ENCODE assay signal across 1 cellular context in the genomic region with DNA sequence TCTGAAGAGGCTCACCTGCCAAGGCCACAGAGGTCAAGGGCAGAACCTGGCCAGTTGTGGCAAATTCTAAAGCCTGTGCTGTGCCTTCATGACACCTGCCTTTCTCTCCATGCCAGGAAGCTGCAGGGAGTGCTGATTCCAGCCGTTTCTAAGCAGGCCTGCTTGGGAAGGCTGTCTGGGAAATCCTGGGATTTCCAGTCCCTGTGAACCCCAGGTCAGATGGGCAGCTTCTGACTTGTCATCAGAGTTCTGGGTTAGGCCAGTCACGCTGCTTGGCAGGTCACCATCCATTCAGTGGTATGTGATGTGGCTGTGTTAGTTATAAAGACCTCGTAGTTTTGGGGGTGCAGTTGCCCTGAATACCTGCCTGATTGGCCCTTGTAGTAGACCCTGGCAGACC.
TF ChIP-seq lines count a peak whose summit lies in the region.

No MANE protein-coding gene starts in this region.

TF ChIP-seq in neural cell, 6 proteins besides CTCF, POLR2A, EP300 and RAD21 (continued from another document):
- TF ChIP-seq, protein P1, sequence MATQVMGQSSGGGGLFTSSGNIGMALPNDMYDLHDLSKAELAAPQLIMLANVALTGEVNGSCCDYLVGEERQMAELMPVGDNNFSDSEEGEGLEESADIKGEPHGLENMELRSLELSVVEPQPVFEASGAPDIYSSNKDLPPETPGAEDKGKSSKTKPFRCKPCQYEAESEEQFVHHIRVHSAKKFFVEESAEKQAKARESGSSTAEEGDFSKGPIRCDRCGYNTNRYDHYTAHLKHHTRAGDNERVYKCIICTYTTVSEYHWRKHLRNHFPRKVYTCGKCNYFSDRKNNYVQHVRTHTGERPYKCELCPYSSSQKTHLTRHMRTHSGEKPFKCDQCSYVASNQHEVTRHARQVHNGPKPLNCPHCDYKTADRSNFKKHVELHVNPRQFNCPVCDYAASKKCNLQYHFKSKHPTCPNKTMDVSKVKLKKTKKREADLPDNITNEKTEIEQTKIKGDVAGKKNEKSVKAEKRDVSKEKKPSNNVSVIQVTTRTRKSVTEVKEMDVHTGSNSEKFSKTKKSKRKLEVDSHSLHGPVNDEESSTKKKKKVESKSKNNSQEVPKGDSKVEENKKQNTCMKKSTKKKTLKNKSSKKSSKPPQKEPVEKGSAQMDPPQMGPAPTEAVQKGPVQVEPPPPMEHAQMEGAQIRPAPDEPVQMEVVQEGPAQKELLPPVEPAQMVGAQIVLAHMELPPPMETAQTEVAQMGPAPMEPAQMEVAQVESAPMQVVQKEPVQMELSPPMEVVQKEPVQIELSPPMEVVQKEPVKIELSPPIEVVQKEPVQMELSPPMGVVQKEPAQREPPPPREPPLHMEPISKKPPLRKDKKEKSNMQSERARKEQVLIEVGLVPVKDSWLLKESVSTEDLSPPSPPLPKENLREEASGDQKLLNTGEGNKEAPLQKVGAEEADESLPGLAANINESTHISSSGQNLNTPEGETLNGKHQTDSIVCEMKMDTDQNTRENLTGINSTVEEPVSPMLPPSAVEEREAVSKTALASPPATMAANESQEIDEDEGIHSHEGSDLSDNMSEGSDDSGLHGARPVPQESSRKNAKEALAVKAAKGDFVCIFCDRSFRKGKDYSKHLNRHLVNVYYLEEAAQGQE (IDR thresholded peaks at IDR 0.05; ENCODE audit: borderline replicate concordance) = no peak
- TF ChIP-seq MXI1 (conservative IDR thresholded peaks at IDR 0.05; ENCODE audit: poor library complexity, severe bottlenecking) (no peak), POLR2AphosphoS5 (IDR thresholded peaks at IDR 0.05) (no peak), TAF1 (IDR thresholded peaks at IDR 0.05; ENCODE audit: low read depth) (no peak)
